ENCODE assay signal across 18 cellular contexts in the genomic region with DNA sequence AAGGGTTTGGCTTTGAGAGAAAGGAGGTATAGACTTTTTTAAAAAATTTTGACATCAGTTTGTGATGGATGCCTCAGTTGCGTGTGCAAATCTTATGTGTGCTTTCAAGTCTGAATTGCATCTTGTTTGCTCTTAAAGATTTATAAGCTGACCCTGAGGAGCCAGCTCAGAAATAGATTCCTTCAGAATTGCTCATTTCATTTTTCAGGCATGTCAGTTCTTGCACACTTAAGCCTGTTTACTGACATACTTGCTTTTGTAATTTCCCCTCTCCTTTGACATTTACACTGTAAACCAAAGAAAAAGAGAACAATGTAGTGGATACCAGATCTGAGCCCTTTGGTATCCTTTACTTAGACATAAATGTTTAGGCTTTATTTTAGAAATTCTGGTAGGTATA.
A peak's percentile ranks its signal among the peaks of the same experiment; 100 is the strongest.
DNase-seq lines count a peak whose midpoint lies in the region; ATAC-seq, FAIRE-seq and TF ChIP-seq lines count a peak whose summit lies in the region.
"Had no signal": no experiment of that assay in that cellular context is flagged by ENCODE, and none has a peak within 500 bp of the region (broad histone marks: within the 10 kb centered on the region; RNA-seq: fewer than 3 reads in every experiment).

No MANE protein-coding gene starts in this region.

- no peaks in the 10 kb centered on the region for H3K79me2 ChIP-seq in hepatocyte

- H3K9me3 ChIP-seq in hepatocyte (ENCODE audit: low read depth) (no peaks in the 10 kb centered on the region), vagina (no peaks in the 10 kb centered on the region), mucosa of descending colon (no peaks in the 10 kb centered on the region)
- H3K9me3 ChIP-seq: thoracic aorta had no signal

- ATAC-seq in mucosa of descending colon (no peak), HG03196 (IDR thresholded peaks at IDR 0.05; ENCODE audit: unreplicated experiment) (no peak)
- ATAC-seq: CD8-positive, alpha-beta T cell; stimulated activated memory B cell treated with anti-CD40 and anti-IgM and Interleukin-4, amounts not matched to agents 10 μg/mL and 1 μg/mL and 100 μg/mL, for 72 hours had no signal

- WGBS in hepatocyte (ENCODE audit: low lambda C conversion rate, missing lambda C conversion rate), result 48% methylated on average over 1 of the region's 1 CpG

- TF ChIP-seq POLR2A in vagina (IDR thresholded peaks at IDR 0.05), result no peak

- H3K27me3 ChIP-seq in bronchial epithelial cell (ENCODE audit: control insufficient read depth, insufficient read depth, low read length), result no peaks in the 10 kb centered on the region
- H3K27me3 ChIP-seq in hepatocyte, result no peaks in the 10 kb centered on the region
- no peaks in the 10 kb centered on the region for H3K27me3 ChIP-seq in vagina

- no peaks in the 10 kb centered on the region for H3K9me2 ChIP-seq in hepatocyte (replicated peaks; ENCODE audit: insufficient read depth)

- H3K36me3 ChIP-seq in bronchial epithelial cell (ENCODE audit: control insufficient read depth, insufficient read depth, low read length), result no peaks in the 10 kb centered on the region
- no peaks in the 10 kb centered on the region for H3K36me3 ChIP-seq in hepatocyte (replicated peaks; ENCODE audit: insufficient read depth, low read depth)
- H3K36me3 ChIP-seq in vagina, result no peaks in the 10 kb centered on the region
- H3K36me3 ChIP-seq in mucosa of descending colon (ENCODE audit: low read depth), result no peaks in the 10 kb centered on the region
- H3K36me3 ChIP-seq: thoracic aorta had no signal

- DNase-seq in AG08396 (ENCODE audit: low spot score), result peak; percentile 18
- peak; percentile 5 for DNase-seq in HS-5 (ENCODE audit: low read depth)
- DNase-seq in bronchial epithelial cell (ENCODE audit: low read depth), result peak; percentile 97
- peak; percentile 37 for DNase-seq in hepatocyte (ENCODE audit: low spot score)
- no peak for DNase-seq in vagina (ENCODE audit: extremely low spot score in 2 of 2)
- no peak for DNase-seq in mucosa of descending colon
- DNase-seq in NOMO-1 treated with dmso at 0.1 percent for 144 hours (lab: John Stamatoyannopoulos, UW; ENCODE audit: unreplicated experiment), result no peak
- DNase-seq: activated CD4-positive, CD25-positive, alpha-beta regulatory T cell; activated naive CD8-positive, alpha-beta T cell treated with anti-CD3 and anti-CD28 coated beads, Interleukin-2, amount 10 ng/mL, durations not matched to agents 7 days and 5 days; CD8-positive, alpha-beta T cell; KBM-7; NCI-H1092 treated with DMSO at 0.1 percent for 48 hours; NCI-H2081 treated with DMSO at 0.1 percent for 48 hours; NCI-H526 had no signal

- intact Hi-C loops in vagina (cut with DNase I) (no loop called here), mucosa of descending colon (cut with DNase I, micrococcal nuclease) (no loop called here)

- TF ChIP-seq CTCF in bronchial epithelial cell (IDR thresholded peaks at IDR 0.05; ENCODE audit: insufficient read depth, low read length, severe bottlenecking) (no peak), hepatocyte (IDR thresholded peaks at IDR 0.05; ENCODE audit: poor library complexity) (no peak), vagina (IDR thresholded peaks at IDR 0.05) (no peak), mucosa of descending colon (IDR thresholded peaks at IDR 0.05) (no peak)

- no peak for FAIRE-seq in bronchial epithelial cell (lab: Jason Lieb, UNC)

- peak overlapping the region; percentile 82 for H3K27ac ChIP-seq in hepatocyte
- H3K27ac ChIP-seq in vagina, result no peak overlapping the region
- H3K27ac ChIP-seq: HL-60, thoracic aorta had no signal

- H3K4me2 ChIP-seq in hepatocyte, result no peak overlapping the region

- H3K4me1 ChIP-seq in hepatocyte (ENCODE audit: insufficient read depth) (peaks cover 4% of the 10 kb centered on the region), vagina (no peaks in the 10 kb centered on the region), mucosa of descending colon (ENCODE audit: low read depth) (no peaks in the 10 kb centered on the region)

- H3K4me3 ChIP-seq in bronchial epithelial cell (ENCODE audit: low read depth, low read length) (no peak overlapping the region), hepatocyte (no peak overlapping the region), vagina (no peak overlapping the region), mucosa of descending colon (no peak overlapping the region)
- H3K4me3 ChIP-seq: thoracic aorta had no signal

- H2AFZ ChIP-seq in hepatocyte, result no peak overlapping the region

- H4K20me1 ChIP-seq in hepatocyte (ENCODE audit: insufficient read depth, poor library complexity, severe bottlenecking), result no peaks in the 10 kb centered on the region

Comparison
In these comparisons a context has a peak if more than half of its experiments do, and no peak if none do; other contexts are left out.
1. DNase-seq: peak in AG08396 (single experiment), HS-5 (single experiment), bronchial epithelial cell (single experiment) and hepatocyte (single experiment); none in vagina (0 of 2), mucosa of descending colon (0 of 3) and NOMO-1 treated with dmso at 0.1 percent for 144 hours (single experiment).